Comparison of ENCODE assay signal across 2 cellular contexts in the genomic region with DNA sequence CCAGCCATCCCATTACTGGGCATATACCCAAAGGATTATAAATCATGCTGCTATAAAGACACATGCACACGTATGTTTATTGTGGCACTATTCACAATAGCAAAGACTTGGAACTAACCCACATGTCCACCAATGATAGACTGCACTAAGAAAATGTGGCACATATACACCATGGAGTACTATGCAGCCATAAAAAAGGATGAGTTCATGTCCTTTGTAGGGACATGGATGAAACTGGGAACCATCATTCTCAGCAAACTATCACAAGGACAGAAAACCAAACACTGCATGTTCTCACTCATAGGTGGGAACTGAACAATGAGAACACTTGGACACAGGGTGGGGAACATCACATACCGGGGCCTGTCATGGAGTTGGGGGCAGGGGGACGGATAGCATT.
A peak's percentile ranks its signal among the peaks of the same experiment; 100 is the strongest.
DNase-seq lines count a peak whose midpoint lies in the region; ATAC-seq, FAIRE-seq and TF ChIP-seq lines count a peak whose summit lies in the region.
"Not testable (repeated sequence)": the region's sequence is repeated elsewhere in the genome, so short reads cannot be mapped to it uniquely, and the experiment has no call there.

No MANE protein-coding gene starts in this region.

- H4K20me1 ChIP-seq in K562 (replicated peaks; ENCODE audit: control insufficient read depth, insufficient read depth, low read length): not testable (repeated sequence)

- intact Hi-C loops in K562 (cut with micrococcal nuclease): not testable (repeated sequence)

- FAIRE-seq in K562 (lab: Jason Lieb, UNC): not testable (repeated sequence)

- not testable (repeated sequence) for BruUV-seq in K562 (replicated peaks; lab: Mats Ljungman, UMichigan)

- not testable (repeated sequence) for H3K9ac ChIP-seq in K562 (ENCODE audit: insufficient read depth in 1 of 2, low read depth in 2 of 2, low read length in 2 of 2)

- not testable (repeated sequence) for H2AFZ ChIP-seq in K562 (ENCODE audit: low read depth, low read length)

- not testable (repeated sequence) for TF ChIP-seq POLR2A in K562 (conservative IDR thresholded peaks at IDR 0.05)

- TF ChIP-seq CTCF in HEK293 (tag by site-specific recombination; IDR thresholded peaks at IDR 0.05); K562 (IDR thresholded peaks at IDR 0.05 in 2 of 3, conservative IDR thresholded peaks at IDR 0.05 in 1 of 3; ENCODE audit: insufficient read depth in 2 of 3, low read depth in 1 of 3, low read length in 3 of 3): not testable (repeated sequence)

- not testable (repeated sequence) for TF ChIP-seq RAD21 in K562 (CRISPR knock-in tag; conservative IDR thresholded peaks at IDR 0.05 in 1 of 2, IDR thresholded peaks at IDR 0.05 in 1 of 2)

- CTCF ChIA-PET in HEK293 (lab: Yijun Ruan, JAX); K562 (lab: Yijun Ruan, JAX; ENCODE audit: low intra/inter-chr PET ratio): not testable (repeated sequence)

- in situ Hi-C loops in K562 (cut with MboI): loop anchor here (25.0 kb wide), 2 partner anchors 617 to 1192 kb away; no protein-coding TSS in a partner anchor

- not testable (repeated sequence) for H3K27ac ChIP-seq in HEK293 (ENCODE audit: extremely low read depth, low read depth, low read length); K562 (ENCODE audit: extremely low read depth, low read depth, low read length)

- WGBS in K562 (ENCODE audit: insufficient coverage, low coverage, missing lambda C conversion rate): 4% methylated on average over 2 of the region's 3 CpGs

- H3K4me3 ChIP-seq in HEK293 (ENCODE audit: low read depth, low read length); K562: not testable (repeated sequence)

- not testable (repeated sequence) for H3K9me1 ChIP-seq in K562 (ENCODE audit: control insufficient read depth, insufficient read depth, low read length)

- not testable (repeated sequence) for H3K36me3 ChIP-seq in HEK293 (ENCODE audit: control insufficient read depth in 2 of 2, insufficient read depth in 1 of 2, low read length in 2 of 2); K562 (ENCODE audit: control insufficient read depth, insufficient read depth, low read length)

- not testable (repeated sequence) for H3K4me1 ChIP-seq in HEK293 (ENCODE audit: control insufficient read depth, insufficient read depth, low read length); K562 (replicated peaks in 1 of 2; ENCODE audit: control insufficient read depth in 2 of 2, insufficient read depth in 2 of 2, low read length in 2 of 2)

- not testable (repeated sequence) for H3K27me3 ChIP-seq in K562 (ENCODE audit: control insufficient read depth in 2 of 2, insufficient read depth in 2 of 2, low read length in 2 of 2)

- H3K4me2 ChIP-seq in K562 (ENCODE audit: insufficient read depth, low read length): not testable (repeated sequence)

- H3K79me2 ChIP-seq in K562 (ENCODE audit: control insufficient read depth, insufficient read depth, low read length): not testable (repeated sequence)

- POLR2A ChIA-PET in HEK293 (lab: Yijun Ruan, JAX); K562 (lab: Yijun Ruan, JAX): not testable (repeated sequence)

- TF ChIP-seq EP300 in K562 (IDR thresholded peaks at IDR 0.05; ENCODE audit: low read length): not testable (repeated sequence)

- not testable (repeated sequence) for DNase-seq in K562 (ENCODE audit: extremely low read depth in 1 of 4, low spot score in 3 of 4)

- H3K9me3 ChIP-seq in HEK293 (ENCODE audit: control insufficient read depth, insufficient read depth, low read depth, low read length); K562 (replicated peaks; ENCODE audit: control insufficient read depth, insufficient read depth, low read depth, low read length): not testable (repeated sequence)

- not testable (repeated sequence) for ATAC-seq in K562

TF ChIP-seq in HEK293, 187 proteins besides CTCF, POLR2A, EP300 and RAD21:
- TF ChIP-seq ZNF146 (tag by site-specific recombination; IDR thresholded peaks at IDR 0.05): peak; percentile 59; the same call in 1 of the 2 replicates

TF ChIP-seq in K562, 482 proteins besides CTCF, POLR2A, EP300 and RAD21:
- peak; percentile 35 for TF ChIP-seq ZNF146 (CRISPR knock-in tag; IDR thresholded peaks at IDR 0.05; ENCODE audit: unreplicated experiment)
- TF ChIP-seq, protein P1, sequence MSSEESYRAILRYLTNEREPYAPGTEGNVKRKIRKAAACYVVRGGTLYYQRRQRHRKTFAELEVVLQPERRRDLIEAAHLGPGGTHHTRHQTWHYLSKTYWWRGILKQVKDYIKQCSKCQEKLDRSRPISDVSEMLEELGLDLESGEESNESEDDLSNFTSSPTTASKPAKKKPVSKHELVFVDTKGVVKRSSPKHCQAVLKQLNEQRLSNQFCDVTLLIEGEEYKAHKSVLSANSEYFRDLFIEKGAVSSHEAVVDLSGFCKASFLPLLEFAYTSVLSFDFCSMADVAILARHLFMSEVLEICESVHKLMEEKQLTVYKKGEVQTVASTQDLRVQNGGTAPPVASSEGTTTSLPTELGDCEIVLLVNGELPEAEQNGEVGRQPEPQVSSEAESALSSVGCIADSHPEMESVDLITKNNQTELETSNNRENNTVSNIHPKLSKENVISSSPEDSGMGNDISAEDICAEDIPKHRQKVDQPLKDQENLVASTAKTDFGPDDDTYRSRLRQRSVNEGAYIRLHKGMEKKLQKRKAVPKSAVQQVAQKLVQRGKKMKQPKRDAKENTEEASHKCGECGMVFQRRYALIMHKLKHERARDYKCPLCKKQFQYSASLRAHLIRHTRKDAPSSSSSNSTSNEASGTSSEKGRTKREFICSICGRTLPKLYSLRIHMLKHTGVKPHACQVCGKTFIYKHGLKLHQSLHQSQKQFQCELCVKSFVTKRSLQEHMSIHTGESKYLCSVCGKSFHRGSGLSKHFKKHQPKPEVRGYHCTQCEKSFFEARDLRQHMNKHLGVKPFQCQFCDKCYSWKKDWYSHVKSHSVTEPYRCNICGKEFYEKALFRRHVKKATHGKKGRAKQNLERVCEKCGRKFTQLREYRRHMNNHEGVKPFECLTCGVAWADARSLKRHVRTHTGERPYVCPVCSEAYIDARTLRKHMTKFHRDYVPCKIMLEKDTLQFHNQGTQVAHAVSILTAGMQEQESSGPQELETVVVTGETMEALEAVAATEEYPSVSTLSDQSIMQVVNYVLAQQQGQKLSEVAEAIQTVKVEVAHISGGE (CRISPR knock-in tag; IDR thresholded peaks at IDR 0.05): peak in 1 of 3 experiments; percentile 74; a peak in 2 of 6 replicates
